Comparison of ENCODE assay signal across 13 cellular contexts in the genomic region with DNA sequence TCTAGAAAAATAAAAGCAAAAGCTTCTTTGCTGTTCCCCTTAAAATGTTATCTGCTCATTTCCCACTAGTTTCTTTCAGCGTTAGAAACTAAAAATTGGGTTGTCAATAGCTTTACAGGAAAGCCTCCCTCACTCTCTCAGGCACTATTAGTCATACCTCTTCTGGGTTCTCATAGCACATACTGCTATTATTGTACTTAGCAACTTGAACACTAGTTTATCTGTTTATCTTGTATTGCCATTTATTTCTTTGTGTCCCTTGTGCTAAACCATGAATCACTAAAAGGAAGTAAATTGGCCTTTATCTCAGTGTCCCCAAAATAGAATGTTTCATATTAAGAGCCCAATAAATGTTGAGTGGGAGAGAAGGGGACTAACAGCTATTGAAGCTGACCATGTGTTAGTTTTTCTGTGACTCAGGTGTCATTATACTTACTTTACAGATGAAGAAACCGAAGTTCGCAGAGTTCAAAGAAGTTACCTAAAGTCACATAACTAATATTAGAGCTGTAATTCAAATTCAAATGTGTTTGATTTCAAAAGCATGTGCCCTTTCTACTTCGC.
"Had no signal": no experiment of that assay in that cellular context is flagged by ENCODE, and none has a peak within 500 bp of the region (broad histone marks: within the 10 kb centered on the region; RNA-seq: fewer than 3 reads in every experiment).

No MANE protein-coding gene starts in this region.

- H3K27ac ChIP-seq: gastrocnemius medialis, hepatocyte, suprapubic skin had no signal

- H3K9me3 ChIP-seq: gastrocnemius medialis, SK-N-SH, suprapubic skin had no signal

- H3K4me3 Mint-ChIP-seq: activated naive CD8-positive, alpha-beta T cell; naive thymus-derived CD8-positive, alpha-beta T cell; type B pancreatic cell had no signal

- H3K4me1 Mint-ChIP-seq: naive thymus-derived CD8-positive, alpha-beta T cell had no signal

- ATAC-seq: gastrocnemius medialis; naive thymus-derived CD8-positive, alpha-beta T cell; stimulated activated naive CD8-positive, alpha-beta T cell treated with anti-CD3 and anti-CD28 coated beads, Interleukin-15, Interleukin-2, amounts not matched to agents 100 U/mL and 50 U/mL, for 24 hours had no signal

- H3K36me3 ChIP-seq: suprapubic skin had no signal

- H3K27ac Mint-ChIP-seq: activated naive CD8-positive, alpha-beta T cell; type B pancreatic cell had no signal

- H3K4me1 ChIP-seq: gastrocnemius medialis, suprapubic skin had no signal

- H3K4me3 ChIP-seq: gastrocnemius medialis, hepatocyte, suprapubic skin had no signal

- DNase-seq: activated CD4-positive, alpha-beta T cell treated with anti-CD3 and anti-CD28 coated beads, Interleukin-2, amount 50 U/mL, for 1 hour; activated effector memory CD4-positive, alpha-beta T cell treated with anti-CD3 and anti-CD28 coated beads, Interleukin-2, amount 50 U/mL, for 16 hours; anterior cingulate cortex; gastrocnemius medialis; naive thymus-derived CD8-positive, alpha-beta T cell; SK-N-SH; stimulated activated CD4-positive, alpha-beta T cell treated with anti-CD3 and anti-CD28 coated beads, Interleukin-4, amount 100 ng/mL, for 1 hour; stimulated activated CD8-positive, alpha-beta memory T cell treated with anti-CD3 and anti-CD28 coated beads, Interleukin-4, amount 100 ng/mL, for 48 hours; stimulated activated naive CD8-positive, alpha-beta T cell treated with anti-CD3 and anti-CD28 coated beads, Interleukin-15, Interleukin-2, amounts not matched to agents 100 U/mL and 50 U/mL, for 24 hours had no signal

- H3K27me3 Mint-ChIP-seq: activated naive CD8-positive, alpha-beta T cell; naive thymus-derived CD8-positive, alpha-beta T cell; type B pancreatic cell had no signal

- H3K27me3 ChIP-seq: hepatocyte, suprapubic skin had no signal
